ENCODE assay signal across 17 cellular contexts in the genomic region with DNA sequence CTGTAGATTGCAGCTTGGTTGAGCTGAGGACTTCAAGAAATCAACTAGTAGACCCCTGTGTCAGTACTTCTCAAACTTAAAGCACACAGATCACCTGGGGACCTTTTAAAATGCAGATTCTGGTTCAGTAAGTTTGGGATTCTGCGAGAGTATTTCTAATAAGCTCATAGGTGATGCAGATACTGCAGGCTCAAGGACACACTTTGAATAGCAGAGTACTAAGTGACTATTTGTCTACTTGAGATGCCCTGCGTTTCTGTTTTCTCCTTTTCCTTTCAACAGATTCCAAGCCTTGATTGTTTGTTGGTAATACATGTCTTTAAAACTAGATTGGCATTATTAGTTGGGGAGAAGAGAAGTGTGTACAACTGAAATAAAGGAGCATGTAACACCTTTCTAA. TPM values are rescaled to one million over a fixed set of nuclear protein-coding genes. Genes with fewer than 3 reads are reported as not detected.
DNase-seq lines count a peak whose midpoint lies in the region; ATAC-seq and TF ChIP-seq lines count a peak whose summit lies in the region.
"Had no signal": no experiment of that assay in that cellular context is flagged by ENCODE, and none has a peak within 500 bp of the region (broad histone marks: within the 10 kb centered on the region; RNA-seq: fewer than 3 reads in every experiment).

No MANE protein-coding gene starts in this region.

- no peak overlapping the region for H2AFZ ChIP-seq in MM.1S (ENCODE audit: low read length)

- H3K36me3 ChIP-seq in MM.1S (replicated peaks; ENCODE audit: insufficient read depth, low read length): no peaks in the 10 kb centered on the region

- no peaks in the 10 kb centered on the region for H3K9me3 Mint-ChIP-seq in activated CD8-positive, alpha-beta memory T cell treated with anti-CD3 and anti-CD28 coated beads, Interleukin-2, amount 10 ng/mL, durations not matched to agents 7 days and 5 days (ENCODE audit: low read depth)
- H3K9me3 Mint-ChIP-seq in brain (peaks cover 0 to 9% (median 7%) of the 10 kb centered on the region in 5 experiments), osteocyte (ENCODE audit: unreplicated experiment) (no peaks in the 10 kb centered on the region)
- H3K9me3 Mint-ChIP-seq: activated T-helper 2 cell treated with anti-CD3 and anti-CD28 coated beads, Interferon-gamma antibody, Interleukin-2, Interleukin-4, amounts not matched to agents 10 μg/mL and 5 μg/mL and 100 μg/mL, durations not matched to agents 14 hours and 24 hours and 36 hours; immature natural killer cell had no signal

- peaks cover 11% of the 10 kb centered on the region for H3K36me3 Mint-ChIP-seq in activated CD8-positive, alpha-beta memory T cell treated with anti-CD3 and anti-CD28 coated beads, Interleukin-2, amount 10 ng/mL, durations not matched to agents 7 days and 5 days
- H3K36me3 Mint-ChIP-seq in brain (peaks cover 50% of the 10 kb centered on the region), osteocyte (ENCODE audit: unreplicated experiment) (peaks cover 4% of the 10 kb centered on the region)

- TF ChIP-seq CTCF in MM.1S (IDR thresholded peaks at IDR 0.05; ENCODE audit: low read length) (no peak), brain (conservative IDR thresholded peaks at IDR 0.05) (no peak), osteocyte (IDR thresholded peaks at IDR 0.05) (no peak)

- no peaks in the 10 kb centered on the region for H3K27me3 Mint-ChIP-seq in activated CD8-positive, alpha-beta memory T cell treated with anti-CD3 and anti-CD28 coated beads, Interleukin-2, amount 10 ng/mL, durations not matched to agents 7 days and 5 days
- H3K27me3 Mint-ChIP-seq in brain (no peaks in the 10 kb centered on the region), osteocyte (ENCODE audit: unreplicated experiment) (no peaks in the 10 kb centered on the region)

- CTCF ChIA-PET in activated CD8-positive, alpha-beta memory T cell treated with anti-CD3 and anti-CD28 coated beads, Interleukin-2, amount 10 ng/mL, durations not matched to agents 7 days and 5 days (lab: Charles Lee): interaction anchor here (0.9 to 1.5 kb wide), 2 partner anchors 11 to 147 kb away, joined by 3 to 5 read pairs; a partner anchor contains a TSS

- peak overlapping the region; percentile 80 for H3K4me2 ChIP-seq in MM.1S (ENCODE audit: low read depth, low read length)

- peak overlapping the region; percentile 79 for H3K27ac Mint-ChIP-seq in activated CD8-positive, alpha-beta memory T cell treated with anti-CD3 and anti-CD28 coated beads, Interleukin-2, amount 10 ng/mL, durations not matched to agents 7 days and 5 days
- H3K27ac Mint-ChIP-seq in brain: peak overlapping the region in 2 of 5 experiments; percentile 60 to 86
- H3K27ac Mint-ChIP-seq in osteocyte (ENCODE audit: unreplicated experiment): peak overlapping the region; percentile 21

- H3F3A ChIP-seq in MM.1S (ENCODE audit: insufficient read depth, low read length): peaks cover 13% of the 10 kb centered on the region

- no peaks in the 10 kb centered on the region for H3K27me3 ChIP-seq in MM.1S (replicated peaks; ENCODE audit: insufficient read depth, low read length)

- H3K27ac ChIP-seq in MM.1S (ENCODE audit: low read length): peak overlapping the region; percentile 79; the same call in 1 of the 2 replicates
- H3K27ac ChIP-seq: coronary artery, HL-60 had no signal

- peak overlapping the region; percentile 47; the same call in 1 of the 2 replicates for H3K9ac ChIP-seq in MM.1S (ENCODE audit: low read length)

- ATAC-seq in activated CD8-positive, alpha-beta memory T cell treated with anti-CD3 and anti-CD28 coated beads, Interleukin-2, amount 10 ng/mL, durations not matched to agents 7 days and 5 days: no peak
- ATAC-seq: stimulated activated naive CD8-positive, alpha-beta T cell treated with anti-CD3 and anti-CD28 coated beads, Interleukin-15, Interleukin-2, amounts not matched to agents 100 U/mL and 50 U/mL, for 24 hours had no signal

- no peak for DNase-seq in activated CD8-positive, alpha-beta memory T cell treated with anti-CD3 and anti-CD28 coated beads, Interleukin-2, amount 10 ng/mL, durations not matched to agents 7 days and 5 days
- no peak for DNase-seq in activated CD8-positive, alpha-beta memory T cell treated with anti-CD3 and anti-CD28 coated beads, Interleukin-2, amount 50 U/mL, for 48 hours
- DNase-seq in MM.1S: no peak
- DNase-seq in osteocyte (ENCODE audit: extremely low spot score, unreplicated experiment): no peak
- no peak for DNase-seq in KG1 (lab: John Stamatoyannopoulos, UW)
- DNase-seq in D341Med (ENCODE audit: low spot score): no peak
- no peak for DNase-seq in amygdala (lab: John Stamatoyannopoulos, UW)
- DNase-seq: immature natural killer cell; Kasumi-1; mesenchymal stem cell; NCI-H446; SIG-M5; stimulated activated naive CD8-positive, alpha-beta T cell treated with anti-CD3 and anti-CD28 coated beads, Interleukin-15, Interleukin-2, amounts not matched to agents 100 U/mL and 50 U/mL, for 24 hours had no signal

- peaks cover 56% of the 10 kb centered on the region for H3K4me1 Mint-ChIP-seq in activated CD8-positive, alpha-beta memory T cell treated with anti-CD3 and anti-CD28 coated beads, Interleukin-2, amount 10 ng/mL, durations not matched to agents 7 days and 5 days
- H3K4me1 Mint-ChIP-seq in brain: peaks cover 76% of the 10 kb centered on the region
- peaks cover 45% of the 10 kb centered on the region for H3K4me1 Mint-ChIP-seq in osteocyte (ENCODE audit: unreplicated experiment)

- H3K4me3 Mint-ChIP-seq in activated CD8-positive, alpha-beta memory T cell treated with anti-CD3 and anti-CD28 coated beads, Interleukin-2, amount 10 ng/mL, durations not matched to agents 7 days and 5 days: no peak overlapping the region
- H3K4me3 Mint-ChIP-seq in brain (peak overlapping the region in 4 of 5 experiments; percentile 51 to 72 (median 64)), osteocyte (ENCODE audit: unreplicated experiment) (no peak overlapping the region)
- H3K4me3 Mint-ChIP-seq: immature natural killer cell had no signal

- H3K4me3 ChIP-seq in MM.1S (ENCODE audit: low read length): peak overlapping the region; percentile 45
- H3K4me3 ChIP-seq: coronary artery had no signal

- H4K20me1 ChIP-seq in MM.1S (ENCODE audit: insufficient read depth, low read length): no peaks in the 10 kb centered on the region

- no peaks in the 10 kb centered on the region for H3K9me2 ChIP-seq in MM.1S (replicated peaks; ENCODE audit: insufficient read depth, low read length)

- H3K4me1 ChIP-seq in MM.1S (ENCODE audit: low read length): peaks cover 42% of the 10 kb centered on the region

- no peaks in the 10 kb centered on the region for H3K9me3 ChIP-seq in MM.1S (replicated peaks; ENCODE audit: insufficient read depth, low read length)

- H3K79me2 ChIP-seq in MM.1S (ENCODE audit: low read length): peaks cover 89% of the 10 kb centered on the region

RNA-seq across cellular contexts. Expression of a gene that starts 6.7 kb away (rescaled TPM):
- total RNA-seq in activated CD8-positive, alpha-beta memory T cell treated with anti-CD3 and anti-CD28 coated beads, Interleukin-2, amount 10 ng/mL, durations not matched to agents 7 days and 5 days: 10 to 100 TPM; 40.5 to 54.8 TPM
- polyA plus RNA-seq in brain (ENCODE audit: insufficient read depth, low read depth, low replicate concordance): 9.6 TPM
- 63.8 and 66.4 TPM in 2 replicates for total RNA-seq in osteocyte

RNA-seq across cellular contexts. Expression of a gene that starts 42.7 kb away (rescaled TPM):
- total RNA-seq in activated CD8-positive, alpha-beta memory T cell treated with anti-CD3 and anti-CD28 coated beads, Interleukin-2, amount 10 ng/mL, durations not matched to agents 7 days and 5 days: 10 to 100 TPM; 47.9 to 62.6 TPM
- polyA plus RNA-seq in brain (ENCODE audit: insufficient read depth, low read depth, low replicate concordance): 16.3 TPM
- 8.8 and 10.0 TPM in 2 replicates for total RNA-seq in osteocyte

Comparison
In these comparisons a context has a peak if more than half of its experiments do, and no peak if none do; other contexts are left out.
1. H3K4me3 Mint-ChIP-seq: peak in brain (4 of 5); none in activated CD8-positive, alpha-beta memory T cell treated with anti-CD3 and anti-CD28 coated beads, Interleukin-2, amount 10 ng/mL, durations not matched to agents 7 days and 5 days (single experiment) and osteocyte (single experiment).